Comparison of ENCODE assay signal across 10 cellular contexts in the genomic region with DNA sequence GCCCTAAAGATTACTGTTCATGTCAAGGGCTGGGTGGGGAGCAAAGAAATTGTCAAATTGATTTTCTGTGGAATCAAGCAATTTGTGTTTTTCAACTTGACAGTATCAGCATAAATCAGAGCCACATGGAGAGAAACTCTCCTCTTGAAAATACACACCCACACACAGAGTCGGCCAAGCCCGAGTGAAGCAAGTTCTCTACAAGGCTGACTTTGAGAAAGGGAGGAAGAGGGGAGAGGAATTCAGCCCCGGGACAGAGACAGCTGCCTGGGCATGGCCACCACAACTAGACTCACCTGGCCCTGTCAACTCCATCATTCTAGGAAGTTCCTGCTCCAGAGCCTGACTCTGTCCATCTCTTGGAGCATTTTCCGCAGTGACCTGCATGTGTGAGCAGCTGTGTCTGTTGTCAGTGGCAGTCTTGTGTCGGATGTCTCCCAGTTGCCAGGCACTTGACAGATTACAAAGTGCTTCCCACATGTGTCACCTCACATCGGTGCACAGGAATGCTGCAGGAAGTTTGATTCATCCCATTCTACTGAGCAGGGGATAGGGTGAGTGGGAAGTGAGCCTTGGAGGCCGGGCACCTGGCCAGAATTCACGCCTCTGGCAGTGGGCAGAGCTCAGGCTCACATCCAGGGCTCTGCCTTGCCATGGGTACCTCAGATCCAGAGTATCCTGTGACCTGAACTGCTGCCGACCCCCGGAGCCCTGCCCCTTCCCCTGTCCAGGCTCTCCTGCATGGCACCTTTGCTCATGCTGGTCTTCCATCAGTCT. TPM values are rescaled to one million over a fixed set of nuclear protein-coding genes. Genes with fewer than 3 reads are reported as not detected.
A peak's percentile ranks its signal among the peaks of the same experiment; 100 is the strongest.
DNase-seq lines count a peak whose midpoint lies in the region; ATAC-seq, FAIRE-seq and TF ChIP-seq lines count a peak whose summit lies in the region.
"Had no signal": no experiment of that assay in that cellular context is flagged by ENCODE, and none has a peak within 500 bp of the region (broad histone marks: within the 10 kb centered on the region; RNA-seq: fewer than 3 reads in every experiment).

No MANE protein-coding gene starts in this region.

- no peak overlapping the region for H3K27ac ChIP-seq in right cardiac atrium (ENCODE audit: low read length)
- H3K27ac ChIP-seq in keratinocyte (ENCODE audit: control insufficient read depth, insufficient read depth, low read length) = no peak overlapping the region
- H3K27ac ChIP-seq in tibial artery = no peak overlapping the region

- H3K36me3 ChIP-seq in keratinocyte (ENCODE audit: control insufficient read depth in 2 of 2, extremely low read depth in 1 of 2, insufficient read depth in 2 of 2, low read length in 2 of 2) (no peaks in the 10 kb centered on the region), tibial artery (no peaks in the 10 kb centered on the region)

- no peaks in the 10 kb centered on the region for H4K20me1 ChIP-seq in keratinocyte (ENCODE audit: control insufficient read depth, extremely low read depth, insufficient read depth, low read length)

- H3K4me2 ChIP-seq in keratinocyte (ENCODE audit: control insufficient read depth, extremely low read depth, insufficient read depth, low read depth, low read length) = no peak overlapping the region

- H3K4me3 ChIP-seq in right cardiac atrium (ENCODE audit: low read length) (no peak overlapping the region), keratinocyte (ENCODE audit: control insufficient read depth in 2 of 3, extremely low read depth in 1 of 3, insufficient read depth in 2 of 3, low read depth in 1 of 3, low read length in 3 of 3) (no peak overlapping the region), tibial artery (no peak overlapping the region)

- H3K4me1 ChIP-seq in right cardiac atrium (ENCODE audit: control insufficient read depth, insufficient read depth, low read length) = no peaks in the 10 kb centered on the region
- H3K4me1 ChIP-seq in keratinocyte (ENCODE audit: control insufficient read depth, extremely low read depth, insufficient read depth, low read length) = peaks cover 8% of the 10 kb centered on the region
- H3K4me1 ChIP-seq in tibial artery = peaks cover 0 to 2% (median 0%) of the 10 kb centered on the region in 4 donors

- DNase-seq in right cardiac atrium (peak in 2 of 3 donors; percentile 20 to 72), left ventricle myocardium superior (no peak), astrocyte of the hippocampus (ENCODE audit: low read depth, low spot score) (peak; percentile 95), keratinocyte (ENCODE audit: low read depth, low spot score) (peak; percentile 57), urothelium cell line (ENCODE audit: low spot score) (peak; percentile 84), tibial artery (no peak)
- no peak for DNase-seq in activated CD8-positive, alpha-beta memory T cell treated with anti-CD3 and anti-CD28 coated beads, Interleukin-2, amount 50 U/mL, for 4 hours

- TF ChIP-seq CTCF in keratinocyte (optimal IDR thresholded peaks at IDR 0.05 in 1 of 3, IDR thresholded peaks at IDR 0.05 in 1 of 3, conservative IDR thresholded peaks at IDR 0.05 in 1 of 3; ENCODE audit: extremely low read depth in 1 of 3, insufficient read depth in 2 of 3, low read length in 3 of 3) = no peak
- TF ChIP-seq CTCF in tibial artery (IDR thresholded peaks at IDR 0.05) = no peak

- intact Hi-C loops in right cardiac atrium (cut with DNase I) = no loop called here
- intact Hi-C loops in left ventricle myocardium superior (cut with micrococcal nuclease) = no loop called here
- intact Hi-C loops in tibial artery (cut with DNase I; ENCODE audit: low total_unique reads) = no loop called here

- dilution Hi-C loops in keratinocyte (cut with MboI; ENCODE audit: extremely low pct_ligation_motif_present, low sequenced_read_pairs) = no loop called here

- 38% methylated on average over 10 of the region's 10 CpGs for WGBS in right cardiac atrium

- H3K79me2 ChIP-seq in keratinocyte (ENCODE audit: control insufficient read depth, insufficient read depth, low read length) = no peaks in the 10 kb centered on the region

- no peak overlapping the region for H3K9ac ChIP-seq in keratinocyte (ENCODE audit: control insufficient read depth, extremely low read depth, insufficient read depth, low read length)

- H2AFZ ChIP-seq in keratinocyte (ENCODE audit: control insufficient read depth, low read length) = no peak overlapping the region

- ATAC-seq in right cardiac atrium (peak; percentile 38 to 84), left ventricle myocardium superior (no peak), HG03280 (IDR thresholded peaks at IDR 0.05; ENCODE audit: unreplicated experiment) (no peak)

- no peaks in the 10 kb centered on the region for H3K9me1 ChIP-seq in keratinocyte (ENCODE audit: control insufficient read depth, extremely low read depth, insufficient read depth, low read length)

- peak; percentile 85 for FAIRE-seq in keratinocyte (lab: Jason Lieb, UNC)
- peak; percentile 92 for FAIRE-seq in urothelium cell line (lab: Jason Lieb, UNC)
- FAIRE-seq: endometrium, GM12892 had no signal

- H3K9me3 ChIP-seq in right cardiac atrium (ENCODE audit: control insufficient read depth, low read length) (no peaks in the 10 kb centered on the region), keratinocyte (ENCODE audit: control insufficient read depth, low read depth, low read length) (no peaks in the 10 kb centered on the region), tibial artery (peaks cover 0 to 1% (median 0%) of the 10 kb centered on the region in 3 donors)

- H3K27me3 ChIP-seq in right cardiac atrium (ENCODE audit: control insufficient read depth, insufficient read depth) (no peaks in the 10 kb centered on the region), keratinocyte (ENCODE audit: control insufficient read depth, extremely low read depth, insufficient read depth, low read length) (no peaks in the 10 kb centered on the region), tibial artery (no peaks in the 10 kb centered on the region)

RNA-seq across cellular contexts. Expression of a gene that starts 37.9 kb away (rescaled TPM):
- total RNA-seq in right cardiac atrium = 1 to 10 TPM in 3 of 4 donors, under 1 TPM in 1; 0.15 to 2.7 (median 1.8) TPM
- polyA plus RNA-seq in right cardiac atrium = 0.14 TPM
- 0.35 TPM for total RNA-seq in left ventricle myocardium superior
- polyA plus RNA-seq in keratinocyte = 0.05 to 0.14 TPM (median 0.07 TPM) in 3 replicates
- polyA plus RNA-seq in keratinocyte (2011; ENCODE audit: low read depth) = not detected
- 0.09 and 0.12 TPM in 2 replicates for polyA plus RNA-seq in keratinocyte (2011; cell fraction: cytosol; rRNA removed)
- 0.13 and 0.14 TPM in 2 replicates for polyA plus RNA-seq in keratinocyte (2011; cell fraction: nucleus; rRNA removed)
- polyA plus RNA-seq in keratinocyte (2012; ENCODE audit: low replicate concordance) = 0.06 and 0.07 TPM in 2 replicates
- polyA minus RNA-seq in keratinocyte = 0.06 to 0.13 TPM in 2 of 3 replicates, not detected in the other
- polyA minus RNA-seq in keratinocyte (2011; cell fraction: cytosol; rRNA and poly(A)+ RNA removed) = not detected
- polyA minus RNA-seq in keratinocyte (2011; cell fraction: nucleus; rRNA and poly(A)+ RNA removed) = 0.21 and 0.47 TPM in 2 replicates

Comparison
In these comparisons a context has a peak if more than half of its experiments do, and no peak if none do; other contexts are left out.
1. ATAC-seq: peak in right cardiac atrium (2 of 2); none in left ventricle myocardium superior (single experiment) and HG03280 (single experiment).
2. DNase-seq: peak in right cardiac atrium (2 of 3), astrocyte of the hippocampus (single experiment), keratinocyte (single experiment) and urothelium cell line (single experiment); none in left ventricle myocardium superior (single experiment), tibial artery (0 of 2) and activated CD8-positive, alpha-beta memory T cell treated with anti-CD3 and anti-CD28 coated beads, Interleukin-2, amount 50 U/mL, for 4 hours (single experiment).